ENCODE assay signal across 8 cellular contexts in the genomic region with DNA sequence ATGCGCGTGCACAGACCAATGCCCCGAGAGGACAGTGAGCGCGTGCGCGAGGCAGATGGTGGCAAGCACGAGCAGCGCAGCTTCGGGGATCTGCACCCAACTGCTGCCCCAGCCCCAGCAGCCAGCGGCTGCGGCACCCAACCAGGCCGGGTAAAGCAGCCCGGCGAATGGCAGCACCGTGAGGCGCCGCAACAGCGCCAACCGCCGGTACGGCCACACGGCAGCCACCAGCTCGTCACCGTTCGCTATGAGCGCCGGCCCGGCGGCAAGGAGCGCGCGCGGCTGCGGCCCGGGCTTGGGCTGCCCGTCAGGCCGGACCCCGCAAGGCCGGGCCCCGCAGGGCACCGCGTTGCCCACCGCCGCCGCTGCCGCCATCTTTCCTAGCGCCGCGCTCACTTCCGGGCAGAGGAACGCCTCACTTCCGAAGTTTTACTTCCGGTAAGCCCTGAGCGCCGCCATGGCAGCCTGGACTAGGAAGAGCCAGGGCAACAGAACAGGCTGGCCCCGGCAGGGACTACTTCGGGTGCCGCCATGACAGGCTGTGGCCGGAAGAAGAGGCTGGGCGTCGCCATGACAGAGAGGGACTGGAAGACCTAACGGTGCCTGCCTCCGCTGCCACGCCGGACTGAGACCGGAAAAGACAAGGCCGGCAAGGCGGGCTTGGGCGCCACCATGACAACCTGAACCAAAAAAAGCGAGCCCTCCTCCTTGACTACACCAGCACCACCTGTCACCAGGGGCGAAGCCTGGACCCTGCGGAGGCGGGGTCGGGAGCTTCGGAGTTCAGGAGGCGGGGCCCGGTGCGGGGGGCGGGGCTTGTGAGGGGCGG. TPM values are rescaled to one million over a fixed set of nuclear protein-coding genes. Genes with fewer than 3 reads are reported as not detected.
DNase-seq lines count a peak whose midpoint lies in the region; ATAC-seq and TF ChIP-seq lines count a peak whose summit lies in the region.

TSS of gene ATP13A1 (minus strand) at position 385 of the 829 bp plus-strand sequence. CDS start at position 375, 10 bp downstream.

- peak; percentile 70 for ATAC-seq in HG02623 (IDR thresholded peaks at IDR 0.05; ENCODE audit: unreplicated experiment)
- ATAC-seq in activated naive CD4-positive, alpha-beta T cell treated with anti-CD3 and anti-CD28 coated beads, Interleukin-2, amount 50 U/mL, for 72 hours, result peak; percentile 75 to 78
- ATAC-seq in thoracic aorta (ENCODE audit: insufficient number of reproducible peaks, low FRiP score, low read depth), result peak; percentile 96

- H3K4me1 ChIP-seq in osteoblast (ENCODE audit: insufficient read depth, low read length) (peaks cover 16% of the 10 kb centered on the region), thoracic aorta (ENCODE audit: control insufficient read depth in 1 of 2, low read depth in 2 of 2) (peaks cover 9 to 22% of the 10 kb centered on the region in 2 donors)

- H3K4me3 ChIP-seq in GM12864 (ENCODE audit: low read depth, low read length) (peak within 1 kb of the TSS; percentile 99), osteoblast (ENCODE audit: insufficient read depth, low read length) (peak within 1 kb of the TSS; percentile 85), thoracic aorta (peak within 1 kb of the TSS; percentile 79)

- no peaks in the 10 kb centered on the region for H3K9me3 ChIP-seq in osteoblast (ENCODE audit: low read depth, low read length)
- H3K9me3 ChIP-seq in thoracic aorta, result no peaks in the 10 kb centered on the region

- H3K4me2 ChIP-seq in osteoblast (ENCODE audit: insufficient read depth, low read length), result peak within 1 kb of the TSS; percentile 90

- DNase-seq in GM12864 (ENCODE audit: low read depth) (peak; percentile 97), NCI-H1092 treated with DMSO at 0.1 percent for 48 hours (lab: John Stamatoyannopoulos, UW) (peak; percentile 94), SKM-1 (lab: John Stamatoyannopoulos, UW; ENCODE audit: unreplicated experiment) (peak; percentile 96), glomerular visceral epithelial cell (ENCODE audit: extremely low spot score) (peak; percentile 97), osteoblast (ENCODE audit: insufficient read length, low spot score, missing footprints) (peak; percentile 99), thoracic aorta (ENCODE audit: low spot score) (peak; percentile 90)
- peak; percentile 89 to 97 for DNase-seq in activated naive CD4-positive, alpha-beta T cell treated with anti-CD3 and anti-CD28 coated beads, Interleukin-2, amount 50 U/mL, for 72 hours (ENCODE audit: low spot score in 2 of 2)

- peak within 1 kb of the TSS; percentile 93 for H2AFZ ChIP-seq in osteoblast (ENCODE audit: low read length)

- H3K79me2 ChIP-seq in osteoblast (ENCODE audit: insufficient read depth, low read length), result peaks cover 39% of the 10 kb centered on the region

- H3K9me3 Mint-ChIP-seq in activated naive CD4-positive, alpha-beta T cell treated with anti-CD3 and anti-CD28 coated beads, Interleukin-2, amount 50 U/mL, for 72 hours, result no peaks in the 10 kb centered on the region

- peak; percentile 33 for TF ChIP-seq CTCF in GM12864 (IDR thresholded peaks at IDR 0.05; ENCODE audit: low read depth, low read length, missing control alignments)
- TF ChIP-seq CTCF in osteoblast (IDR thresholded peaks at IDR 0.05; ENCODE audit: extremely low read depth, low read depth, low read length), result no peak
- peak; percentile 12 for TF ChIP-seq CTCF in thoracic aorta (IDR thresholded peaks at IDR 0.05)

- peaks cover 22% of the 10 kb centered on the region for H4K20me1 ChIP-seq in osteoblast (ENCODE audit: insufficient read depth, low read length)

- H3K27ac Mint-ChIP-seq in activated naive CD4-positive, alpha-beta T cell treated with anti-CD3 and anti-CD28 coated beads, Interleukin-2, amount 50 U/mL, for 72 hours, result peak within 1 kb of the TSS; percentile 93 to 94

- H3K36me3 Mint-ChIP-seq in activated naive CD4-positive, alpha-beta T cell treated with anti-CD3 and anti-CD28 coated beads, Interleukin-2, amount 50 U/mL, for 72 hours, result peaks cover 18 to 44% of the 10 kb centered on the region in 2 donors

- H3K27ac ChIP-seq in osteoblast (ENCODE audit: low read depth, low read length), result peak within 1 kb of the TSS; percentile 87
- H3K27ac ChIP-seq in thoracic aorta, result peak within 1 kb of the TSS; percentile 71 to 90

- H3K36me3 ChIP-seq in osteoblast (ENCODE audit: insufficient read depth, low read length), result peaks cover 15% of the 10 kb centered on the region
- peaks cover 2% of the 10 kb centered on the region for H3K36me3 ChIP-seq in thoracic aorta

- H3K27me3 ChIP-seq in osteoblast (ENCODE audit: insufficient read depth, low read length) (no peaks in the 10 kb centered on the region), thoracic aorta (replicated peaks; ENCODE audit: insufficient read depth) (no peaks in the 10 kb centered on the region)

RNA-seq across cellular contexts. Expression of gene ATP13A1, which starts in this region (rescaled TPM):
- total RNA-seq in activated naive CD4-positive, alpha-beta T cell treated with anti-CD3 and anti-CD28 coated beads, Interleukin-2, amount 50 U/mL, for 72 hours, result 10 to 100 TPM; 35.6 to 83.0 TPM
- 43.3 and 65.9 TPM in 2 replicates for total RNA-seq in osteoblast
- total RNA-seq in thoracic aorta, result 100 to 1,000 TPM in 1 of 2 donors, 10 to 100 TPM in 1; 95.0 to 150 TPM

Comparison
In these comparisons a context has a peak if more than half of its experiments do, and no peak if none do; other contexts are left out.
1. Peak in every context shown above with its lines: DNase-seq, ATAC-seq, H3K4me3 ChIP-seq and H3K27ac ChIP-seq.